1 cellular context compared by ENCODE assay signal in genomic region chr19:15332311-15332996, GRCh38.
TF ChIP-seq lines count a peak whose summit lies in the region.

Gene BRD4, minus strand, starts transcription at chr19:15332539. Its CDS starts 59,440 bp downstream, at chr19:15273099.

TF ChIP-seq in GM12878, 131 proteins besides CTCF, POLR2A, EP300 and RAD21 (continued from another document):
- TF ChIP-seq, protein P1, sequence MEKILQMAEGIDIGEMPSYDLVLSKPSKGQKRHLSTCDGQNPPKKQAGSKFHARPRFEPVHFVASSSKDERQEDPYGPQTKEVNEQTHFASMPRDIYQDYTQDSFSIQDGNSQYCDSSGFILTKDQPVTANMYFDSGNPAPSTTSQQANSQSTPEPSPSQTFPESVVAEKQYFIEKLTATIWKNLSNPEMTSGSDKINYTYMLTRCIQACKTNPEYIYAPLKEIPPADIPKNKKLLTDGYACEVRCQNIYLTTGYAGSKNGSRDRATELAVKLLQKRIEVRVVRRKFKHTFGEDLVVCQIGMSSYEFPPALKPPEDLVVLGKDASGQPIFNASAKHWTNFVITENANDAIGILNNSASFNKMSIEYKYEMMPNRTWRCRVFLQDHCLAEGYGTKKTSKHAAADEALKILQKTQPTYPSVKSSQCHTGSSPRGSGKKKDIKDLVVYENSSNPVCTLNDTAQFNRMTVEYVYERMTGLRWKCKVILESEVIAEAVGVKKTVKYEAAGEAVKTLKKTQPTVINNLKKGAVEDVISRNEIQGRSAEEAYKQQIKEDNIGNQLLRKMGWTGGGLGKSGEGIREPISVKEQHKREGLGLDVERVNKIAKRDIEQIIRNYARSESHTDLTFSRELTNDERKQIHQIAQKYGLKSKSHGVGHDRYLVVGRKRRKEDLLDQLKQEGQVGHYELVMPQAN (conservative IDR thresholded peaks at IDR 0.05): no peak
- no peak for TF ChIP-seq KLF5 (IDR thresholded peaks at IDR 0.05; ENCODE audit: partially characterized antibody)
- TF ChIP-seq ZBTB40 (IDR thresholded peaks at IDR 0.05; ENCODE audit: borderline replicate concordance): no peak
- no peak for TF ChIP-seq POLR2AphosphoS2 (IDR thresholded peaks at IDR 0.05; ENCODE audit: low read depth, low read length)
- no peak for TF ChIP-seq SMAD1 (IDR thresholded peaks at IDR 0.05; ENCODE audit: low read depth, partially characterized antibody)
- TF ChIP-seq, protein P2, sequence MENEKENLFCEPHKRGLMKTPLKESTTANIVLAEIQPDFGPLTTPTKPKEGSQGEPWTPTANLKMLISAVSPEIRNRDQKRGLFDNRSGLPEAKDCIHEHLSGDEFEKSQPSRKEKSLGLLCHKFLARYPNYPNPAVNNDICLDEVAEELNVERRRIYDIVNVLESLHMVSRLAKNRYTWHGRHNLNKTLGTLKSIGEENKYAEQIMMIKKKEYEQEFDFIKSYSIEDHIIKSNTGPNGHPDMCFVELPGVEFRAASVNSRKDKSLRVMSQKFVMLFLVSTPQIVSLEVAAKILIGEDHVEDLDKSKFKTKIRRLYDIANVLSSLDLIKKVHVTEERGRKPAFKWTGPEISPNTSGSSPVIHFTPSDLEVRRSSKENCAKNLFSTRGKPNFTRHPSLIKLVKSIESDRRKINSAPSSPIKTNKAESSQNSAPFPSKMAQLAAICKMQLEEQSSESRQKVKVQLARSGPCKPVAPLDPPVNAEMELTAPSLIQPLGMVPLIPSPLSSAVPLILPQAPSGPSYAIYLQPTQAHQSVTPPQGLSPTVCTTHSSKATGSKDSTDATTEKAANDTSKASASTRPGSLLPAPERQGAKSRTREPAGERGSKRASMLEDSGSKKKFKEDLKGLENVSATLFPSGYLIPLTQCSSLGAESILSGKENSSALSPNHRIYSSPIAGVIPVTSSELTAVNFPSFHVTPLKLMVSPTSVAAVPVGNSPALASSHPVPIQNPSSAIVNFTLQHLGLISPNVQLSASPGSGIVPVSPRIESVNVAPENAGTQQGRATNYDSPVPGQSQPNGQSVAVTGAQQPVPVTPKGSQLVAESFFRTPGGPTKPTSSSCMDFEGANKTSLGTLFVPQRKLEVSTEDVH (IDR thresholded peaks at IDR 0.05; ENCODE audit: low read depth, partially characterized antibody): no peak
